Comparison of ENCODE assay signal across 7 cellular contexts in the genomic region with DNA sequence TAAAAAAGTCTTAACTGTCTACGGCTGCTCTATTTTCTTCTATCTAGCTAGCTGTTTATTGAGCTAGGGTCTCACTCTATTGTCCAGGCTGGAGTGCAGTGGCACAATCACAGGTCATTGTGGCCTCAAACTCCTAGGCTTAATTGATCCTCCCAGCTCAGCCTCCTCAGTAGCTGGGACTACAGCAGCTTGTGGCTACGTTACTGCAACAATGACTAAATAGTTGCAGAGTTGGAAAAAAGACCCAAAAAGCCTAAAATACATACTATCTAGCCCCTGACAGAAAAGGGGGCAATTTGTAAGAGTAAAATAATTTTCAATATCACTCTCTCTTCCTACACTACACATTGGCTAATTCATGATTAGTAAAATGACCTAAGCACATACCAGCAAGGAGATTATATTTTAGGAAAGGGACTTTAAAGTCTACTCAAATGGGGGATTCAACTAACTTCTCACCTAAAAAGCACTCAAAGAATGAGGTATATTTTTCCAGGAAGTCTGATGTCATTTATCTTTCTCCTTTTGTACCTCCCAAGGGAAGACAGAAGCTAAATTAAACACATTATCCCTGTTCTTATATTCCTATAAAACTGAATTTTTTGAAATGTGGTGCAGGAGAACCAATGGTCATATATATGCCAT.
DNase-seq lines count a peak whose midpoint lies in the region.

No MANE protein-coding gene starts in this region.

- DNase-seq in Karpas-422 (no peak), adipocyte (ENCODE audit: low read depth) (peak; percentile 43), kidney tubule cell (ENCODE audit: low spot score) (peak; percentile 59), substantia nigra (lab: John Stamatoyannopoulos, UW) (no peak), SW480 (ENCODE audit: low spot score) (no peak), NCI-H510A treated with DMSO at 0.1 percent for 48 hours (lab: John Stamatoyannopoulos, UW) (no peak)
- no peak for DNase-seq in activated effector memory CD4-positive, alpha-beta T cell treated with Interleukin-2 at 50 U/mL for 16 hours

- H3K9ac ChIP-seq in Karpas-422 (ENCODE audit: low read length) = no peak overlapping the region
- peak overlapping the region; percentile 88 for H3K9ac ChIP-seq in adipocyte (ENCODE audit: low read length)

- H3K9me3 ChIP-seq in Karpas-422 (ENCODE audit: low read length) = no peaks in the 10 kb centered on the region
- H3K9me3 ChIP-seq in adipocyte (ENCODE audit: control insufficient read depth, low read length) = no peaks in the 10 kb centered on the region

- no peak overlapping the region for H3K4me2 ChIP-seq in Karpas-422 (ENCODE audit: low read depth, low read length, poor library complexity, severe bottlenecking)

- H4K20me1 ChIP-seq in Karpas-422 (ENCODE audit: insufficient read depth, low read depth, low read length) = peaks cover 4% of the 10 kb centered on the region

- peaks cover 80% of the 10 kb centered on the region for H3K79me2 ChIP-seq in Karpas-422 (ENCODE audit: low read length)

- no peaks in the 10 kb centered on the region for H3K9me2 ChIP-seq in Karpas-422 (replicated peaks; ENCODE audit: insufficient read depth, low read length)

- H3K27ac ChIP-seq in Karpas-422 (ENCODE audit: low read length) = peak overlapping the region; percentile 58
- H3K27ac ChIP-seq in substantia nigra (ENCODE audit: low read depth, low read length, poor library complexity, severe bottlenecking) = peak overlapping the region; percentile 1

- H3K4me1 ChIP-seq in Karpas-422 (ENCODE audit: low read length) (peaks cover 37% of the 10 kb centered on the region), adipocyte (ENCODE audit: control insufficient read depth, insufficient read depth, low read length) (peaks cover 74% of the 10 kb centered on the region)

- no peak overlapping the region for H2AFZ ChIP-seq in Karpas-422 (ENCODE audit: low read length)

- H3K27me3 ChIP-seq in Karpas-422 (ENCODE audit: low read length) (no peaks in the 10 kb centered on the region), adipocyte (replicated peaks; ENCODE audit: control insufficient read depth, insufficient read depth, low read length) (no peaks in the 10 kb centered on the region)

- H3K4me3 ChIP-seq in Karpas-422 (ENCODE audit: low read length) = no peak overlapping the region
- peak overlapping the region; percentile 47 for H3K4me3 ChIP-seq in adipocyte (ENCODE audit: low read length)

- H3K36me3 ChIP-seq in Karpas-422 (ENCODE audit: insufficient read depth, low read length) (peaks cover 49% of the 10 kb centered on the region), adipocyte (ENCODE audit: control insufficient read depth, insufficient read depth, low read length, severe bottlenecking) (peaks cover 37% of the 10 kb centered on the region)

Comparison
In these comparisons a context has a peak if more than half of its experiments do, and no peak if none do; other contexts are left out.
1. DNase-seq: peak in adipocyte (single experiment) and kidney tubule cell (single experiment); none in Karpas-422 (single experiment), substantia nigra (0 of 49), SW480 (single experiment), activated effector memory CD4-positive, alpha-beta T cell treated with Interleukin-2 at 50 U/mL for 16 hours (single experiment) and NCI-H510A treated with DMSO at 0.1 percent for 48 hours (single experiment).